8 cellular contexts compared by ENCODE assay signal in the genomic region with DNA sequence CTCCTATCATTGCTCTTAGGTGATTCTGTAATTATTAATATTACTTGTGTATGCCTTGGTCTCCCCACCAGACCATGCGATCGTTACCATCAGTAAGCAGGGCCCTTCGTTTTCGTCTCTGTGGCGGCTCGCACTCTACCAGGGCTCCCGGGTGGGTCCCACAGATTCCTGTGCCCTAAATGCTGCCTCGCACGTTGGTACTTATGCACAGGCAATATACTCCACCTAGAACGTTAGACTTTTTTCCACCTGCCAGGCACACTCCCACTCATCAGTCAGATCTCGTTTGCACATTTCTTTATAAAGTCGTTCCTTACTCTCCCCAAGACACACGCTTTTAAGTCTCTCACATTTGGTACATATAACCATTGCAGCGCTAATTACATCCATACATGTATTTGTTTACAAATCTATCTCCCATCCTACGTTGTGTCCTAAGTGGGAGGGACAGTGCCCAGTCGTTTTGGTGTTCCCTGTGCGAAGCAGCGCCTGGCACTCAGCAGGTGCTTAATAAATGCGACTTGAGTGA. TPM values are rescaled to one million over a fixed set of nuclear protein-coding genes. Genes with fewer than 3 reads are reported as not detected.
A peak's percentile ranks its signal among the peaks of the same experiment; 100 is the strongest.
DNase-seq lines count a peak whose midpoint lies in the region; FAIRE-seq and TF ChIP-seq lines count a peak whose summit lies in the region.

No MANE protein-coding gene starts in this region.

- 37% methylated on average over 16 of the region's 19 CpGs for WGBS in mammary epithelial cell (ENCODE audit: low coverage, missing lambda C conversion rate)

- H2AFZ ChIP-seq in mammary epithelial cell (ENCODE audit: low read depth, low read length): peak overlapping the region; percentile 90

- POLR2A ChIA-PET in A673 (lab: Charles Lee; ENCODE audit: low non-redundant PET): no interaction called here

- dilution Hi-C loops in mammary epithelial cell (cut with HindIII; ENCODE audit: low sequenced_read_pairs): no loop called here

- intact Hi-C loops in A673 (cut with micrococcal nuclease; ENCODE audit: unreplicated experiment): no loop called here
- intact Hi-C loops in mammary epithelial cell (cut with micrococcal nuclease): no loop called here

- DNase-seq in A673 (ENCODE audit: low spot score): no peak
- DNase-seq in HTR-8/SVneo (ENCODE audit: insufficient read length, low spot score): peak; percentile 11
- DNase-seq in mammary epithelial cell: peak; percentile 4
- no peak for DNase-seq in NCI-H187 (lab: John Stamatoyannopoulos, UW)
- no peak for DNase-seq in SKM-1 (lab: John Stamatoyannopoulos, UW; ENCODE audit: unreplicated experiment)
- DNase-seq in SIG-M5 treated with dmso at 0.1 percent for 504 hours (lab: John Stamatoyannopoulos, UW; ENCODE audit: unreplicated experiment): no peak
- DNase-seq in cortex of kidney (lab: John Stamatoyannopoulos, UW): no peak

- H3K4me3 ChIP-seq in A673 (ENCODE audit: low read depth, low read length, poor library complexity, severe bottlenecking): peak overlapping the region; percentile 83
- H3K4me3 ChIP-seq in mammary epithelial cell (replicated peaks in 1 of 3; ENCODE audit: insufficient read depth in 1 of 3, low read depth in 2 of 3, low read length in 3 of 3): peak overlapping the region; percentile 76 to 89 (median 88)
- peak overlapping the region; percentile 15 for H3K4me3 ChIP-seq in mucosa of stomach (ENCODE audit: low read length)

- peak overlapping the region; percentile 81 for H3K4me2 ChIP-seq in mammary epithelial cell (ENCODE audit: insufficient read depth, low read depth, low read length)

- peak overlapping the region; percentile 77 for H3K27ac ChIP-seq in A673 (ENCODE audit: low read depth, low read length, poor library complexity, severe bottlenecking)
- peak overlapping the region; percentile 11 for H3K27ac ChIP-seq in mammary epithelial cell (ENCODE audit: insufficient read depth, low read depth, low read length)

- H3K36me3 ChIP-seq in A673 (ENCODE audit: insufficient read depth, low read length, poor library complexity, severe bottlenecking) (no peaks in the 10 kb centered on the region), mammary epithelial cell (ENCODE audit: insufficient read depth, low read length) (no peaks in the 10 kb centered on the region), mucosa of stomach (ENCODE audit: control insufficient read depth, insufficient read depth, low read length) (no peaks in the 10 kb centered on the region)

- no peak for TF ChIP-seq CTCF in A673 (conservative IDR thresholded peaks at IDR 0.05; ENCODE audit: low read depth, low read length)
- no peak for TF ChIP-seq CTCF in mammary epithelial cell (conservative IDR thresholded peaks at IDR 0.05 in 1 of 2, IDR thresholded peaks at IDR 0.05 in 1 of 2; ENCODE audit: extremely low read depth in 1 of 2, insufficient read depth in 1 of 2, low read depth in 1 of 2, low read length in 2 of 2)

- CTCF ChIA-PET in A673 (lab: Charles Lee): no interaction called here
- CTCF ChIA-PET in mammary epithelial cell (lab: Charles Lee; ENCODE audit: low non-redundant PET): no interaction called here

- no peaks in the 10 kb centered on the region for H3K27me3 ChIP-seq in A673 (replicated peaks; ENCODE audit: insufficient read depth, low read depth, low read length, poor library complexity)
- H3K27me3 ChIP-seq in mammary epithelial cell (ENCODE audit: insufficient read depth, low read length): no peaks in the 10 kb centered on the region
- H3K27me3 ChIP-seq in mucosa of stomach (ENCODE audit: control insufficient read depth, insufficient read depth, low read length): no peaks in the 10 kb centered on the region

- in situ Hi-C loops in mammary epithelial cell (cut with MboI; ENCODE audit: low sequenced_read_pairs in 2 of 2): no loop called here

- TSS peak; percentile 59 for BruUV-seq in A673 (replicated peaks; lab: Mats Ljungman, UMichigan)
- TSS peak; percentile 38 for BruUV-seq in mammary epithelial cell (replicated peaks; lab: Mats Ljungman, UMichigan)

- H3K79me2 ChIP-seq in mammary epithelial cell (ENCODE audit: insufficient read depth, low read length): peaks cover 52% of the 10 kb centered on the region

- no peaks in the 10 kb centered on the region for H4K20me1 ChIP-seq in mammary epithelial cell (ENCODE audit: insufficient read depth, low read length)

- peak overlapping the region; percentile 63 for H3K9ac ChIP-seq in mammary epithelial cell (ENCODE audit: insufficient read depth, low read length)
- H3K9ac ChIP-seq in mucosa of stomach (ENCODE audit: low read length): peak overlapping the region; percentile 68

- no peak for FAIRE-seq in HTR-8/SVneo (lab: Jason Lieb, UNC)

- H3K4me1 ChIP-seq in A673 (ENCODE audit: insufficient read depth, low read length, poor library complexity, severe bottlenecking): peaks cover 7% of the 10 kb centered on the region
- peaks cover 17% of the 10 kb centered on the region for H3K4me1 ChIP-seq in mammary epithelial cell (ENCODE audit: insufficient read depth, low read length)
- peaks cover 13% of the 10 kb centered on the region for H3K4me1 ChIP-seq in mucosa of stomach (ENCODE audit: control insufficient read depth, insufficient read depth, low read length)

- no peaks in the 10 kb centered on the region for H3K9me3 ChIP-seq in A673 (ENCODE audit: low read depth, low read length, poor library complexity, severe bottlenecking)
- H3K9me3 ChIP-seq in mammary epithelial cell (replicated peaks; ENCODE audit: insufficient read depth, low read length): no peaks in the 10 kb centered on the region
- no peaks in the 10 kb centered on the region for H3K9me3 ChIP-seq in mucosa of stomach (ENCODE audit: control insufficient read depth, low read length)

RNA-seq across cellular contexts. Expression of gene FEZ2, which starts 0.9 kb away (rescaled TPM):
- total RNA-seq in A673 (2021) (57.5 and 62.9 TPM in 2 replicates), mammary epithelial cell (10 to 100 TPM; 34.3 to 42.0 TPM)
- 20.0 TPM for polyA plus RNA-seq in mammary epithelial cell
- 36.3 TPM for polyA minus RNA-seq in mammary epithelial cell

Comparison
In these comparisons a context has a peak if more than half of its experiments do, and no peak if none do; other contexts are left out.
1. DNase-seq: peak in HTR-8/SVneo (single experiment) and mammary epithelial cell (single experiment); none in A673 (single experiment), NCI-H187 (0 of 2), SKM-1 (single experiment), SIG-M5 treated with dmso at 0.1 percent for 504 hours (single experiment) and cortex of kidney (single experiment).
2. H3K4me3 ChIP-seq: peak in every context shown above with its lines; median percentile 88 in mammary epithelial cell; 83 in A673; 15 in mucosa of stomach.